9 cellular contexts compared by ENCODE assay signal in genomic region chr9:135156525-135157510, GRCh38.
A peak's percentile ranks its signal among the peaks of the same experiment; 100 is the strongest.
DNase-seq lines count a peak whose midpoint lies in the region; ATAC-seq and TF ChIP-seq lines count a peak whose summit lies in the region.
"Had no signal": no experiment of that assay in that cellular context is flagged by ENCODE, and none has a peak within 500 bp of the region (broad histone marks: within the 10 kb centered on the region; RNA-seq: fewer than 3 reads in every experiment).

No MANE protein-coding gene starts in this region.

- CTCF ChIA-PET in activated CD8-positive, alpha-beta T cell treated with anti-CD3 and anti-CD28 coated beads for 36 hours (lab: Charles Lee), result no interaction called here

- H3K27me3 ChIP-seq in H7 (ENCODE audit: control insufficient read depth, insufficient read depth, low read length) (no peaks in the 10 kb centered on the region; the same call in 1 of the 2 replicates), Peyer's patch (no peaks in the 10 kb centered on the region)

- no peaks in the 10 kb centered on the region for H3K4me1 Mint-ChIP-seq in activated CD8-positive, alpha-beta T cell treated with anti-CD3 and anti-CD28 coated beads for 36 hours (ENCODE audit: low read depth)
- H3K4me1 Mint-ChIP-seq: memory B cell had no signal

- H3K4me1 ChIP-seq in Peyer's patch, result no peaks in the 10 kb centered on the region

- no peaks in the 10 kb centered on the region for H3K9me3 ChIP-seq in Peyer's patch

- no peaks in the 10 kb centered on the region for H3K36me3 ChIP-seq in H7 (replicated peaks; ENCODE audit: control insufficient read depth, insufficient read depth, low read length)
- no peaks in the 10 kb centered on the region for H3K36me3 ChIP-seq in Peyer's patch

- no peak overlapping the region for H3K27ac ChIP-seq in Peyer's patch

- TF ChIP-seq CTCF in activated CD8-positive, alpha-beta T cell treated with anti-CD3 and anti-CD28 coated beads for 36 hours (IDR thresholded peaks at IDR 0.05), result no peak
- no peak for TF ChIP-seq CTCF in Peyer's patch (IDR thresholded peaks at IDR 0.05)

- DNase-seq in A172 (ENCODE audit: low spot score), result peak; percentile 78
- DNase-seq in H7, result peak; percentile 92
- peak; percentile 31 for DNase-seq in activated CD8-positive, alpha-beta T cell treated with anti-CD3 and anti-CD28 coated beads for 36 hours
- peak; percentile 91 for DNase-seq in islet precursor cell
- DNase-seq in activated effector memory CD4-positive, alpha-beta T cell treated with anti-CD3 and anti-CD28 coated beads, Interleukin-2, amount 50 U/mL, for 16 hours, result no peak
- no peak for DNase-seq in Peyer's patch
- DNase-seq in activated T-cell treated with anti-CD3 and anti-CD28 coated beads, Interleukin-2, amount 50 U/mL, for 1 hour, result no peak

- ATAC-seq in activated CD8-positive, alpha-beta T cell treated with anti-CD3 and anti-CD28 coated beads for 36 hours, result no peak
- no peak for ATAC-seq in HG03108 (IDR thresholded peaks at IDR 0.05; ENCODE audit: unreplicated experiment)

- H3K27ac Mint-ChIP-seq in activated CD8-positive, alpha-beta T cell treated with anti-CD3 and anti-CD28 coated beads for 36 hours, result no peak overlapping the region
- H3K27ac Mint-ChIP-seq: memory B cell had no signal

- no peaks in the 10 kb centered on the region for H3K9me3 Mint-ChIP-seq in activated CD8-positive, alpha-beta T cell treated with anti-CD3 and anti-CD28 coated beads for 36 hours

- POLR2A ChIA-PET in activated CD8-positive, alpha-beta T cell treated with anti-CD3 and anti-CD28 coated beads for 36 hours (lab: Charles Lee), result no interaction called here

- H3K36me3 Mint-ChIP-seq in activated CD8-positive, alpha-beta T cell treated with anti-CD3 and anti-CD28 coated beads for 36 hours (ENCODE audit: low read depth), result no peaks in the 10 kb centered on the region
- H3K36me3 Mint-ChIP-seq: memory B cell had no signal

- H3K4me3 Mint-ChIP-seq in activated CD8-positive, alpha-beta T cell treated with anti-CD3 and anti-CD28 coated beads for 36 hours, result no peak overlapping the region
- H3K4me3 Mint-ChIP-seq: memory B cell had no signal

- TF ChIP-seq POLR2A in Peyer's patch (IDR thresholded peaks at IDR 0.05), result no peak

- intact Hi-C loops in activated CD8-positive, alpha-beta T cell treated with anti-CD3 and anti-CD28 coated beads for 36 hours (cut with micrococcal nuclease), result no loop called here

- H3K27me3 Mint-ChIP-seq in activated CD8-positive, alpha-beta T cell treated with anti-CD3 and anti-CD28 coated beads for 36 hours, result peaks cover 5% of the 10 kb centered on the region

- H3K4me3 ChIP-seq in H7 (ENCODE audit: insufficient read depth, low read depth, low read length) (no peak overlapping the region), Peyer's patch (no peak overlapping the region)

Comparison
In these comparisons a context has a peak if more than half of its experiments do, and no peak if none do; other contexts are left out.
1. DNase-seq: peak in A172 (single experiment), H7 (single experiment), activated CD8-positive, alpha-beta T cell treated with anti-CD3 and anti-CD28 coated beads for 36 hours (single experiment) and islet precursor cell (single experiment); none in activated effector memory CD4-positive, alpha-beta T cell treated with anti-CD3 and anti-CD28 coated beads, Interleukin-2, amount 50 U/mL, for 16 hours (single experiment), Peyer's patch (0 of 3) and activated T-cell treated with anti-CD3 and anti-CD28 coated beads, Interleukin-2, amount 50 U/mL, for 1 hour (single experiment).